ENCODE assay signal across 15 cellular contexts in the genomic region with DNA sequence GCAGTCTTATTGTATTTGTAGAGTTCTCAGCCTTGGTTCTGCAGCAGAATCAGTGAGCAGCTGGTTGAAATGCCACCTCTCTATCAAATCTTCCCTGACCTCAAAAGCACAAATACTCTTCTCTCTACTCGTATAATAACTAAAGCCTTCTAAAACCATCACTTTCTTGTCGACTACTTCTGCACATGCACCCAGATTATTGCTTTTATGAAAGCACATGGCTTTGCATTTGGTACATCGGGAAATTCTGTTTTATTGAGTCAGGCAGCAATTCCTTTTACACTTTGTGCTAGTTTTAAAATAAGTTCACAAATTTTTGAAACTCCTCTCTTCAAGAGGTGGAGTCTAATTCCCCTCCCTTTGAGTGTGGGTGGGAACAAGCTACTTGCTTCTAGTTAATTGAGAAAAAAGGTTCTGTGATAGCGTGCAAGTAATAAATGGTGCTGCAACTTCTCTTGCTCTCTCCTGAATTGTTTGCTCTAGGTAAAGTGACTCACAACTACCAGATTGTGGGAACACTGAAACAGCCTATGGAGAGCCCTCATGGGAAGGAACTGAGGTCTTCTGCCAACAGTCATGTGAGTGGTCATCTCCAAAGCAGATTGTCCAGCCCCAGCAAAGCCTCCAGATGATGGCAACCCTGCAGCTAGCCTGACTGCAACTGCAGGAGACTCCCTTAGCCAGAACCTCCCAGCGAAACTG.
"Had no signal": no experiment of that assay in that cellular context is flagged by ENCODE, and none has a peak within 500 bp of the region (broad histone marks: within the 10 kb centered on the region; RNA-seq: fewer than 3 reads in every experiment).

No MANE protein-coding gene starts in this region.

- FAIRE-seq: endothelial cell of umbilical vein, pancreas had no signal

- H3K4me3 ChIP-seq: mucosa of descending colon, pancreas, tibial artery had no signal

- ATAC-seq: mucosa of descending colon; naive thymus-derived CD4-positive, alpha-beta T cell; pancreas; stimulated activated memory B cell treated with anti-CD40 and anti-IgM and Interleukin-4, amounts not matched to agents 10 μg/mL and 1 μg/mL and 100 μg/mL, for 72 hours had no signal

- DNase-seq: activated CD4-positive, alpha-beta T cell treated with anti-CD3 and anti-CD28 coated beads, Interleukin-2, amount 50 U/mL, for 1 hour; activated CD8-positive, alpha-beta memory T cell treated with anti-CD3 and anti-CD28 coated beads for 24 hours; activated naive CD8-positive, alpha-beta T cell treated with anti-CD3 and anti-CD28 coated beads for 36 hours; amygdala; cortex of kidney; effector CD8-positive, alpha-beta T cell; islet precursor cell; mucosa of descending colon; naive thymus-derived CD4-positive, alpha-beta T cell; pancreas; stimulated activated CD4-positive, alpha-beta T cell treated with anti-CD3 and anti-CD28 coated beads, Interleukin-12 subunit alpha, Interleukin-12 subunit beta, amount 100 ng/mL, for 4 hours; stimulated activated CD4-positive, alpha-beta T cell treated with anti-CD3 and anti-CD28 coated beads, Interleukin-2, amount 100 ng/mL, for 24 hours; tibial artery had no signal
